13 cellular contexts compared by ENCODE assay signal in the genomic region with DNA sequence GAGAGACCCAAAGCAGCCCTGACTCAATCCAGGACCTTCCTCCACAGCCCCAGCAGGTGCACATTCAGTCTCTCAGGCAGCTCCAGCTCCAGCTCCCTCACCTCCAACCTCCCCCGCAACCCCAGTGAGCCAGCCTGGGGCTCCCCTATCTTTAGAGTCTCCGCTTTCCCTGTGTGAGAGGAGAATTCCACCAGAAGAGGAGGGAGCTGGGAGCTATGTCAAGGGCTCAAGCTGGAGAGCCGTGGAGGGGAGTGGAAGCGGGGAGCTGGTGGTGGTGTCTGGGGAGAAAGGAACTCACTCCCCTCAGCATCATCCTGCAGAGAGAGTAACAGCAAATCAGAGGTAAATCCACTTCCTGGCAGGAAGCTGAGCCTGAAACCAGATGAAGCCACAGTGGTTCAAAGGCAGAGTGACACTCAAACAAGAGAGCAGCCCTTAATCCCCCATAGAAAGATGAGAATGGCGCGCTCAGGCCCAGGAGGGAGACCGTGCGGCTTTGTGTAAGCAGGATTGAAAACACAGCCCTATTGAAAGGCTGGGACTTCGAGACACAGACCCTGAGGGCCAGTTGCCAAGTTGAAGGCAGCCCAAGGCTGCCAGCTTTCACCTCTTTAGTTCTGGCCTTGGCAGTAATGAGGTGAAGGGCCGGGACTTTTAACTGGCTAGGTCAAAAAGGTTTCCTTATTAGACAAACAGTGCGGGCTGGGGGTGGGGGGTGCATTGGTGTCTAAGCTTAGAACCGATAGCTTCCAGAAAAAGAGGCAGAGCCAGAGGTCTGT. TPM values are rescaled to one million over a fixed set of nuclear protein-coding genes. Genes with fewer than 3 reads are reported as not detected.
DNase-seq lines count a peak whose midpoint lies in the region; ATAC-seq and TF ChIP-seq lines count a peak whose summit lies in the region.
"Had no signal": no experiment of that assay in that cellular context is flagged by ENCODE, and none has a peak within 500 bp of the region (broad histone marks: within the 10 kb centered on the region; RNA-seq: fewer than 3 reads in every experiment).

No MANE protein-coding gene starts in this region.

- no peaks in the 10 kb centered on the region for H3K9me3 ChIP-seq in SK-N-SH
- H3K9me3 ChIP-seq in OCI-LY7 (ENCODE audit: low read length) = no peaks in the 10 kb centered on the region
- H3K9me3 ChIP-seq: esophagus squamous epithelium, Peyer's patch, transverse colon had no signal

- H3F3A ChIP-seq in SK-N-SH (replicated peaks; ENCODE audit: insufficient read depth) = peaks cover 7% of the 10 kb centered on the region

- H3K36me3 ChIP-seq in SK-N-SH (replicated peaks in 1 of 2; ENCODE audit: control insufficient read depth in 1 of 2, insufficient read depth in 2 of 2, low read length in 1 of 2) (no peaks in the 10 kb centered on the region), OCI-LY7 (ENCODE audit: insufficient read depth, low read length) (no peaks in the 10 kb centered on the region)
- H3K36me3 ChIP-seq: esophagus squamous epithelium, Peyer's patch, transverse colon had no signal

- no peaks in the 10 kb centered on the region for H3K36me3 Mint-ChIP-seq in activated naive CD4-positive, alpha-beta T cell treated with anti-CD3 and anti-CD28 coated beads, Interleukin-2, amount 50 U/mL, for 72 hours

- H3K4me3 ChIP-seq in SK-N-SH (ENCODE audit: low read depth in 2 of 2, low read length in 1 of 2) = no peak overlapping the region
- H3K4me3 ChIP-seq in OCI-LY7 (ENCODE audit: low read depth, low read length, poor library complexity, severe bottlenecking) = no peak overlapping the region
- H3K4me3 ChIP-seq: esophagus squamous epithelium, lung, Peyer's patch, skin epidermis, transverse colon had no signal

- POLR2A ChIA-PET in SK-N-SH (lab: Yijun Ruan, JAX) = interaction anchor here (1.1 to 1.4 kb wide), 3 partner anchors 14 to 31 kb away, joined by 3 to 4 read pairs (median 4); no protein-coding TSS in a partner anchor
- POLR2A ChIA-PET in OCI-LY7 (lab: Charles Lee) = interaction anchor here (0.6 to 1.3 kb wide), 4 partner anchors 12 to 1778 kb away, joined by 3 to 5 read pairs (median 3); no protein-coding TSS in a partner anchor

- H3K27me3 ChIP-seq in SK-N-SH (ENCODE audit: insufficient read depth) = no peaks in the 10 kb centered on the region
- H3K27me3 ChIP-seq: Peyer's patch, transverse colon had no signal

- H3K9ac ChIP-seq in SK-N-SH = no peak overlapping the region

- CTCF ChIA-PET in SK-N-SH (lab: Yijun Ruan, JAX) = interaction anchor here (0.7 to 3.4 kb wide), 9 partner anchors 8 to 110 kb away, joined by 3 to 16 read pairs (median 5); no protein-coding TSS in a partner anchor
- CTCF ChIA-PET in OCI-LY7 (lab: Charles Lee; ENCODE audit: unreplicated experiment) = no interaction called here

- peak overlapping the region in 1 of 2 experiments; percentile 64; a peak in 2 of 4 replicates for H3K27ac ChIP-seq in SK-N-SH (ENCODE audit: low read depth in 2 of 2, low read length in 1 of 2)
- H3K27ac ChIP-seq in OCI-LY7 (ENCODE audit: low read depth, low read length, poor library complexity, severe bottlenecking) = no peak overlapping the region
- H3K27ac ChIP-seq: esophagus squamous epithelium, Peyer's patch, transverse colon had no signal

- peak overlapping the region; percentile 85 to 95 for H3K27ac Mint-ChIP-seq in activated naive CD4-positive, alpha-beta T cell treated with anti-CD3 and anti-CD28 coated beads, Interleukin-2, amount 50 U/mL, for 72 hours

- no peaks in the 10 kb centered on the region for H3K9me2 ChIP-seq in SK-N-SH
- H3K9me2 ChIP-seq in OCI-LY7 (ENCODE audit: insufficient read depth, low read length) = no peaks in the 10 kb centered on the region

- TF ChIP-seq CTCF in SK-N-SH (IDR thresholded peaks at IDR 0.05) (no peak), OCI-LY7 (conservative IDR thresholded peaks at IDR 0.05; ENCODE audit: low read length) (no peak)

- no peak for TF ChIP-seq RAD21 in SK-N-SH (IDR thresholded peaks at IDR 0.05; ENCODE audit: low read length)

- peaks cover 10 to 55% of the 10 kb centered on the region in 2 experiments; a peak in 3 of 4 replicates for H3K4me1 ChIP-seq in SK-N-SH (ENCODE audit: control insufficient read depth in 1 of 2, insufficient read depth in 2 of 2, low read depth in 1 of 2, low read length in 1 of 2)
- H3K4me1 ChIP-seq in OCI-LY7 (ENCODE audit: insufficient read depth, low read length, poor library complexity, severe bottlenecking) = no peaks in the 10 kb centered on the region
- H3K4me1 ChIP-seq: Peyer's patch had no signal

- no peak for TF ChIP-seq EP300 in SK-N-SH (IDR thresholded peaks at IDR 0.05; ENCODE audit: borderline replicate concordance in 1 of 2, low read depth in 1 of 2, low read length in 1 of 2)

- intact Hi-C loops in OCI-LY7 (cut with micrococcal nuclease; ENCODE audit: unreplicated experiment) = no loop called here

- H3K9me3 Mint-ChIP-seq in activated naive CD4-positive, alpha-beta T cell treated with anti-CD3 and anti-CD28 coated beads, Interleukin-2, amount 50 U/mL, for 72 hours = no peaks in the 10 kb centered on the region

- DNase-seq in SK-N-SH (peak; percentile 51), OCI-LY7 (ENCODE audit: low spot score) (peak; percentile 13), NK-92 (lab: John Stamatoyannopoulos, UW; ENCODE audit: unreplicated experiment) (no peak), midbrain (lab: John Stamatoyannopoulos, UW) (no peak), cerebellum (ENCODE audit: low spot score) (no peak)
- DNase-seq in activated naive CD4-positive, alpha-beta T cell treated with anti-CD3 and anti-CD28 coated beads, Interleukin-2, amount 50 U/mL, for 72 hours (ENCODE audit: low spot score in 2 of 2) = peak; percentile 36 to 59
- peak; percentile 3 for DNase-seq in stimulated activated CD8-positive, alpha-beta memory T cell treated with anti-CD3 and anti-CD28 coated beads, Interleukin-15, amount 100 ng/mL, for 24 hours (ENCODE audit: low read depth)
- DNase-seq: esophagus squamous epithelium, Peyer's patch, transverse colon had no signal

- H2AFZ ChIP-seq in SK-N-SH (ENCODE audit: low read depth) (no peak overlapping the region), OCI-LY7 (ENCODE audit: low read length) (no peak overlapping the region)

- ATAC-seq in SK-N-SH treated with all-trans-retinoic acid at 6 μM for 48 hours = no peak
- peak; percentile 93 to 94 for ATAC-seq in activated naive CD4-positive, alpha-beta T cell treated with anti-CD3 and anti-CD28 coated beads, Interleukin-2, amount 50 U/mL, for 72 hours

- H3K79me2 ChIP-seq in SK-N-SH (ENCODE audit: insufficient read depth) = no peaks in the 10 kb centered on the region
- no peaks in the 10 kb centered on the region for H3K79me2 ChIP-seq in OCI-LY7 (ENCODE audit: insufficient read depth, low read depth, low read length)

- H4K20me1 ChIP-seq in SK-N-SH (ENCODE audit: insufficient read depth) (no peaks in the 10 kb centered on the region), OCI-LY7 (ENCODE audit: insufficient read depth, low read length) (no peaks in the 10 kb centered on the region)

- no TSS peak for BruUV-seq in OCI-LY7 (replicated peaks; lab: Mats Ljungman, UMichigan)

- 83% methylated on average over 10 of the region's 12 CpGs for WGBS in SK-N-SH (ENCODE audit: low lambda C conversion rate)

- H3K4me2 ChIP-seq in SK-N-SH (no peak overlapping the region), OCI-LY7 (ENCODE audit: low read length) (no peak overlapping the region)

TF ChIP-seq in SK-N-SH, 30 proteins besides CTCF, POLR2A, EP300 and RAD21 (continues in another document):
- TF ChIP-seq TEAD4 (IDR thresholded peaks at IDR 0.05; ENCODE audit: borderline replicate concordance, insufficient read depth) = no peak
- TF ChIP-seq, protein P1, sequence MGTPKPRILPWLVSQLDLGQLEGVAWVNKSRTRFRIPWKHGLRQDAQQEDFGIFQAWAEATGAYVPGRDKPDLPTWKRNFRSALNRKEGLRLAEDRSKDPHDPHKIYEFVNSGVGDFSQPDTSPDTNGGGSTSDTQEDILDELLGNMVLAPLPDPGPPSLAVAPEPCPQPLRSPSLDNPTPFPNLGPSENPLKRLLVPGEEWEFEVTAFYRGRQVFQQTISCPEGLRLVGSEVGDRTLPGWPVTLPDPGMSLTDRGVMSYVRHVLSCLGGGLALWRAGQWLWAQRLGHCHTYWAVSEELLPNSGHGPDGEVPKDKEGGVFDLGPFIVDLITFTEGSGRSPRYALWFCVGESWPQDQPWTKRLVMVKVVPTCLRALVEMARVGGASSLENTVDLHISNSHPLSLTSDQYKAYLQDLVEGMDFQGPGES (IDR thresholded peaks at IDR 0.05; ENCODE audit: low read depth, low read length) = no peak
- TF ChIP-seq GATA2 (CRISPR knock-in tag; IDR thresholded peaks at IDR 0.05) = no peak
- TF ChIP-seq GABPA (IDR thresholded peaks at IDR 0.05; ENCODE audit: low read depth) = no peak
- no peak for TF ChIP-seq NRF1 (IDR thresholded peaks at IDR 0.05; ENCODE audit: low read depth, low read length)
- TF ChIP-seq CHD2 (IDR thresholded peaks at IDR 0.05; ENCODE audit: low read length, partially characterized antibody) = no peak

TF ChIP-seq in SK-N-SH treated with all-trans-retinoic acid at 6 μM for 48 hours, 23 proteins besides CTCF, POLR2A, EP300 and RAD21:
- TF ChIP-seq TCF4 (CRISPR knock-in tag; IDR thresholded peaks at IDR 0.05; ENCODE audit: borderline replicate concordance) (no peak), OSR1 (CRISPR knock-in tag; IDR thresholded peaks at IDR 0.05) (no peak)

RNA-seq across cellular contexts. Expression of gene CDON, which starts 21.4 kb away (rescaled TPM):
- 3.7 and 4.2 TPM in 2 replicates for polyA plus RNA-seq in SK-N-SH (2012; rRNA removed)
- 2.8 and 4.5 TPM in 2 replicates for polyA plus RNA-seq in SK-N-SH (2012; cell fraction: cytosol; rRNA removed)
- 2.3 and 3.5 TPM in 2 replicates for polyA plus RNA-seq in SK-N-SH (2012; cell fraction: nucleus; rRNA removed)
- total RNA-seq in OCI-LY7 (2014; rRNA removed; shearing (Covaris generic)) = 1.5 and 2.0 TPM in 2 replicates
- total RNA-seq in OCI-LY7 (2022) (1.1 and 2.5 TPM in 2 replicates), cerebellum (35.1 TPM)
- total RNA-seq in activated naive CD4-positive, alpha-beta T cell treated with anti-CD3 and anti-CD28 coated beads, Interleukin-2, amount 50 U/mL, for 72 hours = 1 to 10 TPM; 2.8 to 6.9 TPM

Comparison
In these comparisons a context has a peak if more than half of its experiments do, and no peak if none do; other contexts are left out.
1. DNase-seq: peak in SK-N-SH (single experiment), OCI-LY7 (single experiment), activated naive CD4-positive, alpha-beta T cell treated with anti-CD3 and anti-CD28 coated beads, Interleukin-2, amount 50 U/mL, for 72 hours (2 of 2) and stimulated activated CD8-positive, alpha-beta memory T cell treated with anti-CD3 and anti-CD28 coated beads, Interleukin-15, amount 100 ng/mL, for 24 hours (single experiment); none in NK-92 (single experiment), midbrain (single experiment) and cerebellum (single experiment).